21 cellular contexts compared by ENCODE assay signal in the genomic region with DNA sequence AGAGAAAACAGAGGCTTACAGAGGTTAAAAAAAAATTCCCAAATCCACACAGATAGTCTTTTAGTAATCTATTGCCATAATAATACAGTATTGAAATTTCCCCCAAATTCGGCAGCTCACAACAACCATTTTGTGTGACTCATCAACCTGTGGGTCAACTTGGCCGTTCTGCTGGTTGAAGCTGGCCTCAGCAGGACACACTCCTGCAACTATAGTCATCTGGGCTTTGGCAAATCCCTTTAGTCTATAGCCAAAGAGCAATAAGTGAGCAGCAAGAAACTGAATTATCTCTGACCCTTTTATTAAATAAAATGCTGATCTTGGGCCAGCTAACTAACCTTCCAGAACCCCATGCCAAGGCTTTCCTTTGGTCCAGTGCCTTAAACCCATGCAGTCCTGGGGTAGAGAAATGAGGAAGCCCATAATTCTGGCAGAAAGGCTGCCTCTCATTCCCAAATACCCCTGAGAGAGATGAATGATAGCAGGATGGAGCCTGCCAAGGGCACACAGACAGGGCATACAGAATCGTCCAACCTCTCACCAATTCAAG. TPM values are rescaled to one million over a fixed set of nuclear protein-coding genes. Genes with fewer than 3 reads are reported as not detected.
A peak's percentile ranks its signal among the peaks of the same experiment; 100 is the strongest.
DNase-seq lines count a peak whose midpoint lies in the region; ATAC-seq and TF ChIP-seq lines count a peak whose summit lies in the region.
"Had no signal": no experiment of that assay in that cellular context is flagged by ENCODE, and none has a peak within 500 bp of the region (broad histone marks: within the 10 kb centered on the region; RNA-seq: fewer than 3 reads in every experiment).

No MANE protein-coding gene starts in this region.

- no peak for TF ChIP-seq CTCF in astrocyte of the cerebellum (IDR thresholded peaks at IDR 0.05; ENCODE audit: low read depth, low read length, missing control alignments)
- TF ChIP-seq CTCF in fibroblast of lung (conservative IDR thresholded peaks at IDR 0.05 in 1 of 2, IDR thresholded peaks at IDR 0.05 in 1 of 2; ENCODE audit: low read depth in 1 of 2, low read length in 2 of 2): no peak

- H3K4me1 Mint-ChIP-seq in natural killer cell treated with Interleukin-12 subunit alpha and Interleukin-12 subunit beta and Interleukin-15 and Interleukin-18, amount 100 ng/mL, for 72 hours (ENCODE audit: low read depth in 2 of 2): no peaks in the 10 kb centered on the region

- in situ Hi-C loops in astrocyte of the cerebellum (cut with HindIII; ENCODE audit: low sequenced_read_pairs): no loop called here

- H3K4me3 Mint-ChIP-seq in natural killer cell treated with Interleukin-12 subunit alpha and Interleukin-12 subunit beta and Interleukin-15 and Interleukin-18, amount 100 ng/mL, for 72 hours: no peak overlapping the region
- H3K4me3 Mint-ChIP-seq: CD8-positive, alpha-beta T cell had no signal

- no peaks in the 10 kb centered on the region for H3K36me3 ChIP-seq in fibroblast of lung (ENCODE audit: control insufficient read depth, insufficient read depth, low read length)

- H3K36me3 Mint-ChIP-seq in natural killer cell treated with Interleukin-12 subunit alpha and Interleukin-12 subunit beta and Interleukin-15 and Interleukin-18, amount 100 ng/mL, for 72 hours: no peaks in the 10 kb centered on the region
- H3K36me3 Mint-ChIP-seq: CD8-positive, alpha-beta T cell had no signal

- ATAC-seq in natural killer cell treated with Interleukin-12 subunit alpha and Interleukin-12 subunit beta and Interleukin-15 and Interleukin-18, amount 100 ng/mL, for 72 hours: no peak
- ATAC-seq: CD8-positive, alpha-beta T cell had no signal

- H3K27me3 Mint-ChIP-seq in natural killer cell treated with Interleukin-12 subunit alpha and Interleukin-12 subunit beta and Interleukin-15 and Interleukin-18, amount 100 ng/mL, for 72 hours: peaks cover 5 to 14% of the 10 kb centered on the region in 2 donors

- no peak overlapping the region for H3K27ac Mint-ChIP-seq in natural killer cell treated with Interleukin-12 subunit alpha and Interleukin-12 subunit beta and Interleukin-15 and Interleukin-18, amount 100 ng/mL, for 72 hours
- H3K27ac Mint-ChIP-seq: CD8-positive, alpha-beta T cell had no signal

- no peaks in the 10 kb centered on the region for H4K20me1 ChIP-seq in fibroblast of lung (ENCODE audit: control insufficient read depth, extremely low read depth, insufficient read depth, low read length)

- no peak overlapping the region for H3K9ac ChIP-seq in fibroblast of lung (ENCODE audit: insufficient read depth, low read length)
- H3K9ac ChIP-seq: GM23248, KMS-11 had no signal

- H3K4me3 ChIP-seq in astrocyte of the cerebellum (ENCODE audit: low read depth, low read length) (no peak overlapping the region), fibroblast of lung (replicated peaks in 1 of 4; ENCODE audit: control extremely low read depth in 1 of 4, insufficient read depth in 1 of 4, low read depth in 3 of 4, low read length in 4 of 4) (no peak overlapping the region)
- H3K4me3 ChIP-seq: GM23248 had no signal

- H2AFZ ChIP-seq in fibroblast of lung (ENCODE audit: low read length): no peak overlapping the region
- H2AFZ ChIP-seq: GM23248 had no signal

- H3K27me3 ChIP-seq in fibroblast of lung (ENCODE audit: control insufficient read depth, insufficient read depth, low read length): no peaks in the 10 kb centered on the region

- no peak overlapping the region for H3K27ac ChIP-seq in fibroblast of lung (ENCODE audit: insufficient read depth, low read length)
- H3K27ac ChIP-seq: 22Rv1, GM23248, KMS-11 had no signal

- no peaks in the 10 kb centered on the region for H3K9me3 ChIP-seq in fibroblast of lung (ENCODE audit: control insufficient read depth, insufficient read depth, low read depth, low read length)

- H3K79me2 ChIP-seq in fibroblast of lung (ENCODE audit: control insufficient read depth, insufficient read depth, low read length): no peaks in the 10 kb centered on the region

- no peaks in the 10 kb centered on the region for H3K4me1 ChIP-seq in fibroblast of lung (ENCODE audit: control insufficient read depth, extremely low read depth, insufficient read depth, low read length)

- DNase-seq in DMS53 (lab: John Stamatoyannopoulos, UW) (peak; percentile 5), DMS53 treated with DMSO at 0.1 percent for 48 hours (lab: John Stamatoyannopoulos, UW; ENCODE audit: unreplicated experiment) (no peak), astrocyte of the cerebellum (ENCODE audit: low read depth) (peak; percentile 68), fibroblast of lung (ENCODE audit: low read depth in 2 of 2) (peak; percentile 61 to 70), RPMI8226 (no peak), NK-92 (lab: John Stamatoyannopoulos, UW; ENCODE audit: unreplicated experiment) (no peak), cardiac septum (ENCODE audit: low spot score) (no peak)
- no peak for DNase-seq in natural killer cell treated with Interleukin-12 subunit alpha and Interleukin-12 subunit beta and Interleukin-15 and Interleukin-18, amount 100 ng/mL, for 72 hours (ENCODE audit: low spot score)
- DNase-seq: CD8-positive, alpha-beta T cell; EL; GM23248; HCEC 1CT; MV-4-11; NCI-H1105 treated with DMSO at 0.1 percent for 48 hours; NCI-H2029 treated with DMSO at 0.1 percent for 48 hours; NCI-H226; NCI-H524 treated with DMSO at 0.1 percent for 48 hours; SHP77; SW 1271 had no signal

- intact Hi-C loops in cardiac septum (cut with DNase I): no loop called here

- H3K4me2 ChIP-seq in fibroblast of lung (ENCODE audit: extremely low read depth, insufficient read depth, low read length): no peak overlapping the region
- H3K4me2 ChIP-seq: KMS-11 had no signal

- no peaks in the 10 kb centered on the region for H3K9me3 Mint-ChIP-seq in natural killer cell treated with Interleukin-12 subunit alpha and Interleukin-12 subunit beta and Interleukin-15 and Interleukin-18, amount 100 ng/mL, for 72 hours
- H3K9me3 Mint-ChIP-seq: CD8-positive, alpha-beta T cell had no signal

RNA-seq across cellular contexts. Expression of gene SNAP25, which starts 17.2 kb away (rescaled TPM):
- total RNA-seq in fibroblast of lung (1.5 and 4.5 TPM in 2 replicates), cardiac septum (1.2 TPM)
- 7.2 and 8.2 TPM in 2 replicates for polyA plus RNA-seq in fibroblast of lung
- 3.3 and 3.9 TPM in 2 replicates for polyA plus RNA-seq in fibroblast of lung (2012)
- polyA minus RNA-seq in fibroblast of lung (ENCODE audit: low replicate concordance): 0.19 and 3.6 TPM in 2 replicates
- under 1 TPM in 1 of 2 donors, not detected in 1; 0.76 TPM for total RNA-seq in natural killer cell treated with Interleukin-12 subunit alpha and Interleukin-12 subunit beta and Interleukin-15 and Interleukin-18, amount 100 ng/mL, for 72 hours
- total RNA-seq: CD8-positive, alpha-beta T cell; GM23248 had no signal

Comparison
In these comparisons a context has a peak if more than half of its experiments do, and no peak if none do; other contexts are left out.
1. DNase-seq: peak in DMS53 (single experiment), astrocyte of the cerebellum (single experiment) and fibroblast of lung (2 of 2); none in DMS53 treated with DMSO at 0.1 percent for 48 hours (single experiment), RPMI8226 (single experiment), natural killer cell treated with Interleukin-12 subunit alpha and Interleukin-12 subunit beta and Interleukin-15 and Interleukin-18, amount 100 ng/mL, for 72 hours (single experiment), NK-92 (single experiment) and cardiac septum (single experiment).